17 cellular contexts compared by ENCODE assay signal in the genomic region with DNA sequence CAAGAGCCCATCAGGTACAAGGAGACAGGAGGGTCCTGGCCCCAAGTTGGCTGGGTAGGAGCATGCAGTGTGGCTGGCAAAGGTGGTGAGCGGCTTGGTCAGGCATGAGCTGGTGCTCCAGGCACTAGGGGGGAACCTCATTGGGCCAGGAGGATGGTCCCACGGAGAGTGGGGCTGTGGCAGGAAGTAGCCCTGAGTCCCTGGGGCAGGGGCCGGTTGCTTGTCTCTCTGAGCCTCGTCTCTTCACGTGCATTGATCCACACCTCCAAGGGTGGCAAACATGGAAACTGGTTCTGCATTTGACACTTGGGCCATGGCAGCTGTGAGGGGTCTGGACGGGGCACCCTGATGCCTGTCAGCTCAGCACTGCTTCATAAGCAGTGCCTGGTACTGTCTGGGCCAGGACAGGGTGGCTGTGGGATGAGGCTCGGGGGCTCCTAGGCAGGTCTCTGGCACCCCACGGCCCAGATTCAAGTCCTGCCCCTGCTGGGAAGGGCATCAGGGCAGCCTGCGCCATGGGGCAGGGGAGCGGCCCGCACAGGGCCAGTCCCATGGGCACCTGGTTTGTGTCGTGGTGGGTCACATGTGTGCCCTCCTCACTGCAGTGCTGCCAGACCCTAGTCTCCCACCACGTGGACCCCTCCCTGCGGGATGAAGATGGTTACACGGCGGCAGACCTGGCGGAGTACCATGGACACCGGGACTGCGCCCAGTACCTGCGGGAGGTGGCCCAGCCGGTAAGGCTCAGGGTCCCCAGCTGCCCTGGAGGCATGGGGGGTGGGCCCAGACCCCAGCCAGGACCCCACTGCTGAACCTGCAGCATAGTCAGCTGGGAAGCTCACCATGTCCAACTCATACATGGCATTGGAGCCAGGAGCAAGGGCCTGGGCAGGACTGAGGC. TPM values are rescaled to one million over a fixed set of nuclear protein-coding genes. Genes with fewer than 3 reads are reported as not detected.
"Had no signal": no experiment of that assay in that cellular context is flagged by ENCODE, and none has a peak within 500 bp of the region (broad histone marks: within the 10 kb centered on the region; RNA-seq: fewer than 3 reads in every experiment).

No MANE protein-coding gene starts in this region.

- H3K4me1 Mint-ChIP-seq: activated CD4-positive, alpha-beta T cell treated with anti-CD3 and anti-CD28 coated beads, Interleukin-2, amount 10 ng/mL, durations not matched to agents 24 days and 14 days; activated naive CD4-positive, alpha-beta T cell treated with anti-CD3 and anti-CD28 coated beads, Interleukin-2, amount 10 ng/mL, durations not matched to agents 7 days and 5 days; activated T-helper 17 cell treated with anti-CD3 and anti-CD28 coated beads, Interleukin-2, amount 50 U/mL, for 72 hours had no signal

- FAIRE-seq: astrocyte, endometrium, keratinocyte had no signal

- H3K27me3 Mint-ChIP-seq: stimulated activated memory B cell treated with anti-CD40 and anti-IgM and Interleukin-4, amounts not matched to agents 10 μg/mL and 1 μg/mL and 100 μg/mL, for 72 hours had no signal

- H3K27ac Mint-ChIP-seq: activated CD4-positive, alpha-beta T cell treated with anti-CD3 and anti-CD28 coated beads, Interleukin-2, amount 10 ng/mL, durations not matched to agents 24 days and 14 days; activated naive CD4-positive, alpha-beta T cell treated with anti-CD3 and anti-CD28 coated beads, Interleukin-2, amount 10 ng/mL, durations not matched to agents 7 days and 5 days had no signal

- H3K4me3 Mint-ChIP-seq: activated CD4-positive, alpha-beta T cell treated with anti-CD3 and anti-CD28 coated beads, Interleukin-2, amount 10 ng/mL, durations not matched to agents 24 days and 14 days; activated naive CD4-positive, alpha-beta T cell treated with anti-CD3 and anti-CD28 coated beads, Interleukin-2, amount 10 ng/mL, durations not matched to agents 7 days and 5 days; activated T-helper 17 cell treated with anti-CD3 and anti-CD28 coated beads, Interleukin-2, amount 50 U/mL, for 72 hours; stimulated activated memory B cell treated with anti-CD40 and anti-IgM and Interleukin-4, amounts not matched to agents 10 μg/mL and 1 μg/mL and 100 μg/mL, for 72 hours had no signal

- H3K4me3 ChIP-seq: dorsolateral prefrontal cortex, ovary, SK-N-MC, transverse colon had no signal

- H3K27me3 ChIP-seq: ovary had no signal

- DNase-seq: activated CD4-positive, alpha-beta T cell treated with anti-CD3 and anti-CD28 coated beads, Interleukin-2, amount 10 ng/mL, durations not matched to agents 24 days and 14 days; activated CD4-positive, CD25-positive, alpha-beta regulatory T cell; activated naive CD4-positive, alpha-beta T cell treated with anti-CD3 and anti-CD28 coated beads, Interleukin-2, amount 10 ng/mL, durations not matched to agents 7 days and 5 days; activated T-cell treated with anti-CD3 and anti-CD28 coated beads for 4 hours; hippocampal formation; ovary; stimulated activated CD4-positive, alpha-beta T cell treated with anti-CD3 and anti-CD28 coated beads, Interleukin-2, amount 100 ng/mL, for 48 hours; transverse colon had no signal

- H3K36me3 ChIP-seq: ovary, transverse colon had no signal

- ATAC-seq: activated T-helper 17 cell treated with anti-CD3 and anti-CD28 coated beads, Interleukin-2, amount 50 U/mL, for 72 hours; stimulated activated memory B cell treated with anti-CD40 and anti-IgM and Interleukin-4, amounts not matched to agents 10 μg/mL and 1 μg/mL and 100 μg/mL, for 72 hours had no signal

- H3K27ac ChIP-seq: dorsolateral prefrontal cortex, ovary, SK-N-MC, transverse colon had no signal

- H3K9me3 Mint-ChIP-seq: activated CD4-positive, alpha-beta T cell treated with anti-CD3 and anti-CD28 coated beads, Interleukin-2, amount 10 ng/mL, durations not matched to agents 24 days and 14 days had no signal

- H3K36me3 Mint-ChIP-seq: activated naive CD4-positive, alpha-beta T cell treated with anti-CD3 and anti-CD28 coated beads, Interleukin-2, amount 10 ng/mL, durations not matched to agents 7 days and 5 days had no signal

- H3K4me1 ChIP-seq: transverse colon had no signal

- H3K9me3 ChIP-seq: ovary had no signal

RNA-seq across cellular contexts. Expression of a gene that starts 16.4 kb away (rescaled TPM):
- total RNA-seq: astrocyte had no signal

RNA-seq across cellular contexts. Expression of a gene that starts 21.9 kb away (rescaled TPM):
- total RNA-seq: activated CD4-positive, alpha-beta T cell treated with anti-CD3 and anti-CD28 coated beads, Interleukin-2, amount 10 ng/mL, durations not matched to agents 24 days and 14 days; activated CD8-positive, alpha-beta memory T cell treated with anti-CD3 and anti-CD28 coated beads for 36 hours; activated T-helper 17 cell treated with anti-CD3 and anti-CD28 coated beads, Interleukin-2, amount 50 U/mL, for 72 hours had no signal
- polyA plus RNA-seq: keratinocyte, neural cell had no signal

RNA-seq across cellular contexts. Expression of a gene that starts 42.2 kb away (rescaled TPM):
- total RNA-seq: activated T-helper 17 cell treated with anti-CD3 and anti-CD28 coated beads, Interleukin-2, amount 50 U/mL, for 72 hours had no signal
- polyA plus RNA-seq: neural cell had no signal
